3 cellular contexts compared by ENCODE assay signal in genomic region chr11:47257178-47257517, GRCh38.
TF ChIP-seq lines count a peak whose summit lies in the region.

No MANE protein-coding gene starts in this region.

TF ChIP-seq in SK-N-SH, 30 proteins besides CTCF, POLR2A, EP300 and RAD21:
- TF ChIP-seq MEF2A (IDR thresholded peaks at IDR 0.05; ENCODE audit: borderline replicate concordance, low read depth) (no peak), RFX5 (IDR thresholded peaks at IDR 0.05; ENCODE audit: low read length) (no peak)
- TF ChIP-seq, protein P1, sequence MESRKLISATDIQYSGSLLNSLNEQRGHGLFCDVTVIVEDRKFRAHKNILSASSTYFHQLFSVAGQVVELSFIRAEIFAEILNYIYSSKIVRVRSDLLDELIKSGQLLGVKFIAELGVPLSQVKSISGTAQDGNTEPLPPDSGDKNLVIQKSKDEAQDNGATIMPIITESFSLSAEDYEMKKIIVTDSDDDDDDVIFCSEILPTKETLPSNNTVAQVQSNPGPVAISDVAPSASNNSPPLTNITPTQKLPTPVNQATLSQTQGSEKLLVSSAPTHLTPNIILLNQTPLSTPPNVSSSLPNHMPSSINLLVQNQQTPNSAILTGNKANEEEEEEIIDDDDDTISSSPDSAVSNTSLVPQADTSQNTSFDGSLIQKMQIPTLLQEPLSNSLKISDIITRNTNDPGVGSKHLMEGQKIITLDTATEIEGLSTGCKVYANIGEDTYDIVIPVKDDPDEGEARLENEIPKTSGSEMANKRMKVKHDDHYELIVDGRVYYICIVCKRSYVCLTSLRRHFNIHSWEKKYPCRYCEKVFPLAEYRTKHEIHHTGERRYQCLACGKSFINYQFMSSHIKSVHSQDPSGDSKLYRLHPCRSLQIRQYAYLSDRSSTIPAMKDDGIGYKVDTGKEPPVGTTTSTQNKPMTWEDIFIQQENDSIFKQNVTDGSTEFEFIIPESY (IDR thresholded peaks at IDR 0.05; ENCODE audit: borderline replicate concordance, low read depth): no peak
TF ChIP-seq in SK-N-SH: peak in this region for 0.

TF ChIP-seq in SK-N-SH treated with all-trans-retinoic acid at 6 μM for 48 hours, 23 proteins besides CTCF, POLR2A, EP300 and RAD21:
- TF ChIP-seq TCF4 (CRISPR knock-in tag; IDR thresholded peaks at IDR 0.05; ENCODE audit: borderline replicate concordance) (no peak), OSR1 (CRISPR knock-in tag; IDR thresholded peaks at IDR 0.05) (no peak)

TF ChIP-seq in endothelial cell of umbilical vein, 7 proteins besides CTCF, POLR2A, EP300 and RAD21:
- TF ChIP-seq MYC (IDR thresholded peaks at IDR 0.05; ENCODE audit: low read depth, low read length) (no peak), EZH2 (IDR thresholded peaks at IDR 0.05; ENCODE audit: borderline replicate concordance, low read depth, low read length, severe bottlenecking) (no peak), JUN (IDR thresholded peaks at IDR 0.05; ENCODE audit: borderline replicate concordance, insufficient read depth, insufficient read length, low read depth) (no peak), POLR2AphosphoS5 (IDR thresholded peaks at IDR 0.05; ENCODE audit: insufficient read depth, low read depth, low read length) (no peak)
